18 cellular contexts compared by ENCODE assay signal in genomic region chr17:3232300-3232699, GRCh38. TPM values are rescaled to one million over a fixed set of nuclear protein-coding genes. Genes with fewer than 3 reads are reported as not detected.
"Had no signal": no experiment of that assay in that cellular context is flagged by ENCODE, and none has a peak within 500 bp of the region (broad histone marks: within the 10 kb centered on the region; RNA-seq: fewer than 3 reads in every experiment).

No MANE protein-coding gene starts in this region.

RNA-seq across cellular contexts. Expression of gene OR1A1, which starts 24.8 kb away (rescaled TPM):
- total RNA-seq: activated naive CD4-positive, alpha-beta T cell treated with anti-CD3 and anti-CD28 coated beads for 36 hours; activated naive CD4-positive, alpha-beta T cell treated with anti-CD3 and anti-CD28 coated beads, Interleukin-2, amount 50 U/mL, for 72 hours; activated naive CD8-positive, alpha-beta T cell treated with anti-CD3 and anti-CD28 coated beads for 36 hours; activated naive CD8-positive, alpha-beta T cell treated with anti-CD3 and anti-CD28 coated beads, Interleukin-2, amount 10 ng/mL, durations not matched to agents 7 days and 5 days; activated T-cell treated with anti-CD3 and anti-CD28 coated beads, Interleukin-2, amount 50 U/mL, for 4 hours; activated T-cell treated with anti-CD3 and anti-CD28 coated beads, Interleukin-2, amount 50 U/mL, for 72 hours; activated T-helper 1 cell treated with anti-CD3 and anti-CD28 coated beads, Interleukin-12 subunit alpha, Interleukin-12 subunit beta, Interleukin-2, Interleukin-4 antibody, amounts not matched to agents 30 ng/mL and 10 ng/mL and 1 ng/mL, durations not matched to agents 14 hours and 24 hours and 36 hours; activated T-helper 17 cell treated with anti-CD3 and anti-CD28 coated beads, Interleukin-2, amount 50 U/mL, for 72 hours; activated T-helper 2 cell treated with anti-CD3 and anti-CD28 coated beads, Interferon-gamma antibody, Interleukin-2, Interleukin-4, amounts not matched to agents 10 μg/mL and 5 μg/mL and 100 μg/mL, durations not matched to agents 14 hours and 24 hours and 36 hours; adrenal gland; aorta; ascending aorta; astrocyte; body of pancreas; breast epithelium; cardiac muscle cell; cardiac septum; cerebellum had no signal

RNA-seq across cellular contexts. Expression of gene OR1A2, which starts 35.0 kb away (rescaled TPM):
- total RNA-seq: activated naive CD4-positive, alpha-beta T cell treated with anti-CD3 and anti-CD28 coated beads for 36 hours; activated naive CD4-positive, alpha-beta T cell treated with anti-CD3 and anti-CD28 coated beads, Interleukin-2, amount 50 U/mL, for 72 hours; activated naive CD8-positive, alpha-beta T cell treated with anti-CD3 and anti-CD28 coated beads for 36 hours; activated naive CD8-positive, alpha-beta T cell treated with anti-CD3 and anti-CD28 coated beads, Interleukin-2, amount 10 ng/mL, durations not matched to agents 7 days and 5 days; activated T-cell treated with anti-CD3 and anti-CD28 coated beads, Interleukin-2, amount 50 U/mL, for 4 hours; activated T-cell treated with anti-CD3 and anti-CD28 coated beads, Interleukin-2, amount 50 U/mL, for 72 hours; activated T-helper 1 cell treated with anti-CD3 and anti-CD28 coated beads, Interleukin-12 subunit alpha, Interleukin-12 subunit beta, Interleukin-2, Interleukin-4 antibody, amounts not matched to agents 30 ng/mL and 10 ng/mL and 1 ng/mL, durations not matched to agents 14 hours and 24 hours and 36 hours; activated T-helper 17 cell treated with anti-CD3 and anti-CD28 coated beads, Interleukin-2, amount 50 U/mL, for 72 hours; activated T-helper 2 cell treated with anti-CD3 and anti-CD28 coated beads, Interferon-gamma antibody, Interleukin-2, Interleukin-4, amounts not matched to agents 10 μg/mL and 5 μg/mL and 100 μg/mL, durations not matched to agents 14 hours and 24 hours and 36 hours; adrenal gland; aorta; ascending aorta; astrocyte; body of pancreas; breast epithelium; cardiac muscle cell; cardiac septum; cerebellum had no signal
